In genomic region chr12:2693204-2693860, GRCh38 we compare ENCODE assay signal across 11 cellular contexts.
DNase-seq lines count a peak whose midpoint lies in the region; ATAC-seq and TF ChIP-seq lines count a peak whose summit lies in the region.
"Had no signal": no experiment of that assay in that cellular context is flagged by ENCODE, and none has a peak within 500 bp of the region (broad histone marks: within the 10 kb centered on the region; RNA-seq: fewer than 3 reads in every experiment).

No MANE protein-coding gene starts in this region.

- H3K27ac ChIP-seq in CD4-positive, CD25-positive, alpha-beta regulatory T cell (ENCODE audit: insufficient read depth, low read length, poor library complexity, severe bottlenecking): no peak overlapping the region
- H3K27ac ChIP-seq in right atrium auricular region (no peak overlapping the region), hepatocyte (no peak overlapping the region)

- no peak for ATAC-seq in CD4-positive, CD25-positive, alpha-beta regulatory T cell (ENCODE audit: low read depth in 2 of 2)
- ATAC-seq in T-helper 17 cell (no peak), GM18868 (IDR thresholded peaks at IDR 0.05; ENCODE audit: unreplicated experiment) (no peak)
- ATAC-seq: activated naive CD4-positive, alpha-beta T cell treated with anti-CD3 and anti-CD28 coated beads, Interleukin-2, amount 50 U/mL, for 72 hours; GM12878 had no signal

- H3K9me2 ChIP-seq in hepatocyte (replicated peaks; ENCODE audit: insufficient read depth): no peaks in the 10 kb centered on the region

- peak in 1 of 3 donors; percentile 46 for DNase-seq in CD4-positive, CD25-positive, alpha-beta regulatory T cell
- DNase-seq in GM12864 (ENCODE audit: low read depth) (no peak), T-helper 17 cell (no peak), right atrium auricular region (ENCODE audit: low spot score) (peak; percentile 50), NCI-H2081 (lab: John Stamatoyannopoulos, UW) (no peak), hepatocyte (ENCODE audit: low spot score) (no peak), HPDE6-E6E7 (ENCODE audit: extremely low spot score) (no peak)
- DNase-seq: NCI-H1694 treated with DMSO at 0.1 percent for 48 hours had no signal

- H3K27me3 ChIP-seq in CD4-positive, CD25-positive, alpha-beta regulatory T cell (ENCODE audit: control insufficient read depth, insufficient read depth, low read length): peaks cover 15% of the 10 kb centered on the region
- H3K27me3 ChIP-seq in right atrium auricular region (no peaks in the 10 kb centered on the region), hepatocyte (peaks cover 6% of the 10 kb centered on the region)

- peak overlapping the region in 1 of 3 donors; percentile 72 for H3K27ac Mint-ChIP-seq in CD4-positive, CD25-positive, alpha-beta regulatory T cell
- H3K27ac Mint-ChIP-seq in T-helper 17 cell: peak overlapping the region; percentile 69
- H3K27ac Mint-ChIP-seq: activated naive CD4-positive, alpha-beta T cell treated with anti-CD3 and anti-CD28 coated beads, Interleukin-2, amount 50 U/mL, for 72 hours had no signal

- no peaks in the 10 kb centered on the region for H3K9me3 ChIP-seq in CD4-positive, CD25-positive, alpha-beta regulatory T cell (ENCODE audit: control insufficient read depth in 2 of 2, low read length in 2 of 2)
- H3K9me3 ChIP-seq in T-helper 17 cell (ENCODE audit: control insufficient read depth, low read length, poor library complexity, severe bottlenecking): no peaks in the 10 kb centered on the region
- H3K9me3 ChIP-seq in right atrium auricular region: no peaks in the 10 kb centered on the region
- H3K9me3 ChIP-seq in hepatocyte (ENCODE audit: low read depth): no peaks in the 10 kb centered on the region

- peaks cover 0 to 1% (median 0%) of the 10 kb centered on the region in 7 donors for H3K9me3 Mint-ChIP-seq in CD4-positive, CD25-positive, alpha-beta regulatory T cell
- H3K9me3 Mint-ChIP-seq: activated naive CD4-positive, alpha-beta T cell treated with anti-CD3 and anti-CD28 coated beads, Interleukin-2, amount 50 U/mL, for 72 hours had no signal

- peaks cover 33% of the 10 kb centered on the region for H3K4me1 ChIP-seq in CD4-positive, CD25-positive, alpha-beta regulatory T cell (ENCODE audit: control insufficient read depth, insufficient read depth, low read length, poor library complexity, severe bottlenecking)
- H3K4me1 ChIP-seq in right atrium auricular region (peaks cover 0 to 4% of the 10 kb centered on the region in 2 donors), hepatocyte (ENCODE audit: insufficient read depth) (peaks cover 4% of the 10 kb centered on the region)

- no peak overlapping the region for H2AFZ ChIP-seq in hepatocyte

- H3K79me2 ChIP-seq in hepatocyte: no peaks in the 10 kb centered on the region

- no peak overlapping the region for H3K4me2 ChIP-seq in hepatocyte

- no peaks in the 10 kb centered on the region for H4K20me1 ChIP-seq in hepatocyte (ENCODE audit: insufficient read depth, poor library complexity, severe bottlenecking)

- H3K4me1 Mint-ChIP-seq in CD4-positive, CD25-positive, alpha-beta regulatory T cell: peaks cover 10 to 42% (median 25%) of the 10 kb centered on the region in 4 donors
- peaks cover 29% of the 10 kb centered on the region for H3K4me1 Mint-ChIP-seq in T-helper 17 cell

- no peak overlapping the region for H3K4me3 ChIP-seq in CD4-positive, CD25-positive, alpha-beta regulatory T cell (ENCODE audit: low read depth, low read length)
- no peak overlapping the region for H3K4me3 ChIP-seq in GM12864 (ENCODE audit: low read depth, low read length)
- no peak overlapping the region for H3K4me3 ChIP-seq in right atrium auricular region
- no peak overlapping the region for H3K4me3 ChIP-seq in hepatocyte
- H3K4me3 ChIP-seq: GM12878 had no signal

- H3K36me3 Mint-ChIP-seq in CD4-positive, CD25-positive, alpha-beta regulatory T cell: no peaks in the 10 kb centered on the region
- H3K36me3 Mint-ChIP-seq in T-helper 17 cell (ENCODE audit: low read depth): peaks cover 5% of the 10 kb centered on the region

- TF ChIP-seq CTCF in GM12864 (IDR thresholded peaks at IDR 0.05; ENCODE audit: low read depth, low read length, missing control alignments): peak; percentile 22
- no peak for TF ChIP-seq CTCF in right atrium auricular region (IDR thresholded peaks at IDR 0.05)
- no peak for TF ChIP-seq CTCF in hepatocyte (IDR thresholded peaks at IDR 0.05; ENCODE audit: poor library complexity)

- H3K4me3 Mint-ChIP-seq in CD4-positive, CD25-positive, alpha-beta regulatory T cell: peak overlapping the region; percentile 70 to 99 (median 85)
- peak overlapping the region; percentile 43 for H3K4me3 Mint-ChIP-seq in T-helper 17 cell

- 59% methylated on average over 10 of the region's 10 CpGs for WGBS in hepatocyte (ENCODE audit: low lambda C conversion rate, missing lambda C conversion rate)

- H3K36me3 ChIP-seq in CD4-positive, CD25-positive, alpha-beta regulatory T cell (ENCODE audit: control insufficient read depth, insufficient read depth, low read length): no peaks in the 10 kb centered on the region
- H3K36me3 ChIP-seq in right atrium auricular region (peaks cover 32% of the 10 kb centered on the region), hepatocyte (replicated peaks; ENCODE audit: insufficient read depth, low read depth) (no peaks in the 10 kb centered on the region)

- H3K27me3 Mint-ChIP-seq in CD4-positive, CD25-positive, alpha-beta regulatory T cell: peaks cover 26% of the 10 kb centered on the region
- H3K27me3 Mint-ChIP-seq in T-helper 17 cell: peaks cover 35% of the 10 kb centered on the region
